Comparison of ENCODE assay signal across 25 cellular contexts in genomic region chr1:216057080-216057479, GRCh38.
"Had no signal": no experiment of that assay in that cellular context is flagged by ENCODE, and none has a peak within 500 bp of the region (broad histone marks: within the 10 kb centered on the region; RNA-seq: fewer than 3 reads in every experiment).

No MANE protein-coding gene starts in this region.

- H3K4me1 ChIP-seq: left ventricle myocardium inferior, pancreas, prostate gland, testis, thyroid gland, transverse colon, uterus had no signal

- H3K36me3 ChIP-seq: left ventricle myocardium inferior, pancreas, prostate gland, stomach, thyroid gland, transverse colon, uterus had no signal

- H3K4me3 ChIP-seq: left ventricle myocardium inferior, lung, mucosa of descending colon, pancreas, prostate gland, skin epidermis, stomach, testis, thyroid gland, transverse colon, uterus had no signal

- ATAC-seq: mucosa of descending colon; naive thymus-derived CD8-positive, alpha-beta T cell; pancreas; right cardiac atrium; sciatic nerve; stimulated activated naive B cell treated with anti-CD40 and anti-IgM and Interleukin-4, amounts not matched to agents 10 μg/mL and 1 μg/mL and 100 μg/mL, for 72 hours; stimulated activated naive CD8-positive, alpha-beta T cell treated with anti-CD3 and anti-CD28 coated beads, Interleukin-15, Interleukin-2, amounts not matched to agents 100 U/mL and 50 U/mL, for 24 hours had no signal

- H3K27me3 ChIP-seq: pancreas, stomach, testis, thyroid gland, transverse colon, uterus had no signal

- FAIRE-seq: pancreas had no signal

- DNase-seq: islet precursor cell; left ventricle myocardium inferior; midbrain; mucosa of descending colon; naive thymus-derived CD8-positive, alpha-beta T cell; nucleus accumbens; pancreas; posterior cingulate gyrus; retina; right cardiac atrium; stimulated activated CD4-positive, alpha-beta T cell treated with anti-CD3 and anti-CD28 coated beads, Interleukin-12 subunit alpha, Interleukin-12 subunit beta, amount 100 ng/mL, for 4 hours; stimulated activated CD4-positive, alpha-beta T cell treated with anti-CD3 and anti-CD28 coated beads, Interleukin-15, amount 100 ng/mL, for 24 hours; stimulated activated CD4-positive, alpha-beta T cell treated with anti-CD3 and anti-CD28 coated beads, Interleukin-2, amount 100 ng/mL, for 24 hours; stimulated activated CD4-positive, alpha-beta T cell treated with anti-CD3 and anti-CD28 coated beads, Interleukin-4, amount 100 ng/mL, for 1 hour; stimulated activated naive B cell treated with anti-CD40 and anti-IgM and Interleukin-4, amounts not matched to agents 10 μg/mL and 1 μg/mL and 100 μg/mL, for 72 hours; stimulated activated naive CD8-positive, alpha-beta T cell treated with anti-CD3 and anti-CD28 coated beads, Interleukin-15, Interleukin-2, amounts not matched to agents 100 U/mL and 50 U/mL, for 24 hours; stomach; testis; thyroid gland; transverse colon; uterus had no signal

- H3K9me3 ChIP-seq: mucosa of descending colon, pancreas, prostate gland, stomach, testis, thyroid gland, transverse colon, uterus had no signal

- H3K27ac ChIP-seq: left ventricle myocardium inferior, pancreas, prostate gland, skin epidermis, stomach, testis, thyroid gland, transverse colon, uterus had no signal
